Comparison of ENCODE assay signal across 11 cellular contexts in the genomic region with DNA sequence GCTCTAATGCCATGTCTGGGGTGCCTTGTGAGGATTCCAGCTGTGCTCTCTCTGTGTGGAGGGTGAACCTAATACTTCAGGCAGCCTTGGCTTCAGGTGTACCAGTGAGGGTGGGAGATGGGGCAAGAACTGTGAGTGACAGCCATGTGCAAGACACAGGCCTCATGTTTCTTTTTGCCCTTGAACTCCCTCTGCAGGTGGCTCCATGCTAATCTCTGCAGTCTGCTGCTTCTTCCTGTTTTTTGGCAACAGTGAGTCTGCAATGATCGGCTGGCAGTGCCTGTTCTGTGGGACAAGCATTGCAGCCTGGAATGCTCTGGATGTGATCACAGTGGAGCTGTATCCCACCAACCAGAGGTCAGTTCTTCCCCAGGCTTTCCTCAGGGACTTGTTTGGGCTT.
DNase-seq lines count a peak whose midpoint lies in the region; ATAC-seq, FAIRE-seq and TF ChIP-seq lines count a peak whose summit lies in the region.
"Had no signal": no experiment of that assay in that cellular context is flagged by ENCODE, and none has a peak within 500 bp of the region (broad histone marks: within the 10 kb centered on the region; RNA-seq: fewer than 3 reads in every experiment).

No MANE protein-coding gene starts in this region.

- TF ChIP-seq CTCF in WERI-Rb-1 (IDR thresholded peaks at IDR 0.05; ENCODE audit: low read depth, low read length) = peak; percentile 54
- TF ChIP-seq CTCF in upper lobe of right lung (IDR thresholded peaks at IDR 0.05) = no peak
- no peak for TF ChIP-seq CTCF in kidney (IDR thresholded peaks at IDR 0.05; ENCODE audit: borderline replicate concordance, extremely low read depth, insufficient read depth)

- no peaks in the 10 kb centered on the region; the same call in none of the 2 replicates for H3K36me3 ChIP-seq in WERI-Rb-1
- H3K36me3 ChIP-seq in upper lobe of right lung = no peaks in the 10 kb centered on the region
- H3K36me3 ChIP-seq in kidney (ENCODE audit: control insufficient read depth in 1 of 2, insufficient read depth in 2 of 2, low read length in 2 of 2) = no peaks in the 10 kb centered on the region

- no peak for TF ChIP-seq POLR2A in GM18505 (IDR thresholded peaks at IDR 0.05; ENCODE audit: borderline replicate concordance, extremely low read depth, insufficient read depth, insufficient read length)

- no peak overlapping the region for H3K9ac ChIP-seq in kidney (ENCODE audit: low read length in 2 of 2)

- no peaks in the 10 kb centered on the region for H3K9me3 ChIP-seq in WERI-Rb-1 (ENCODE audit: severe bottlenecking)
- no peaks in the 10 kb centered on the region for H3K9me3 ChIP-seq in upper lobe of right lung
- H3K9me3 ChIP-seq in kidney (ENCODE audit: control insufficient read depth in 1 of 2, low read length in 2 of 2) = no peaks in the 10 kb centered on the region

- DNase-seq in Right ventricle myocardium inferior (ENCODE audit: missing footprints) (no peak), cardiac septum (ENCODE audit: low spot score) (no peak), NAMALWA (ENCODE audit: low spot score) (peak; percentile 54), WERI-Rb-1 (peak; percentile 13), upper lobe of right lung (no peak), kidney (no peak)
- DNase-seq: effector CD8-positive, alpha-beta T cell; hypothalamus; stimulated activated CD4-positive, alpha-beta T cell treated with anti-CD3 and anti-CD28 coated beads, Interleukin-12 subunit alpha, Interleukin-12 subunit beta, amount 100 ng/mL, for 4 hours had no signal

- no peak for FAIRE-seq in kidney (lab: Jason Lieb, UNC)

- intact Hi-C loops in Right ventricle myocardium inferior (cut with DNase I) = no loop called here
- intact Hi-C loops in cardiac septum (cut with DNase I) = no loop called here
- intact Hi-C loops in upper lobe of right lung (cut with DNase I) = no loop called here
- intact Hi-C loops in kidney (cut with DNase I) = no loop called here

- ATAC-seq in Right ventricle myocardium inferior (peak; percentile 55), upper lobe of right lung (peak; percentile 60), HG02884 (IDR thresholded peaks at IDR 0.05; ENCODE audit: unreplicated experiment) (no peak), GM18505 (IDR thresholded peaks at IDR 0.05; ENCODE audit: unreplicated experiment) (no peak)

- H3K4me1 ChIP-seq in upper lobe of right lung = no peaks in the 10 kb centered on the region
- H3K4me1 ChIP-seq in kidney (ENCODE audit: control insufficient read depth in 1 of 2, insufficient read depth in 1 of 2, low read depth in 1 of 2, low read length in 2 of 2) = no peaks in the 10 kb centered on the region

- H3K27ac ChIP-seq in WERI-Rb-1 = no peak overlapping the region
- H3K27ac ChIP-seq in upper lobe of right lung = no peak overlapping the region
- H3K27ac ChIP-seq in kidney (ENCODE audit: low read depth in 2 of 2, low read length in 2 of 2) = no peak overlapping the region

- no peak overlapping the region for H3K4me3 ChIP-seq in WERI-Rb-1 (ENCODE audit: low read depth, low read length)
- no peak overlapping the region for H3K4me3 ChIP-seq in upper lobe of right lung
- H3K4me3 ChIP-seq in kidney (ENCODE audit: low read length in 2 of 2) = no peak overlapping the region

- H3K27me3 ChIP-seq in WERI-Rb-1 (ENCODE audit: insufficient read depth, low read depth, severe bottlenecking) (no peaks in the 10 kb centered on the region), upper lobe of right lung (peaks cover 6% of the 10 kb centered on the region)

Comparison
In these comparisons a context has a peak if more than half of its experiments do, and no peak if none do; other contexts are left out.
1. ATAC-seq: peak in Right ventricle myocardium inferior (single experiment) and upper lobe of right lung (single experiment); none in HG02884 (single experiment) and GM18505 (single experiment).
2. DNase-seq: peak in NAMALWA (single experiment) and WERI-Rb-1 (single experiment); none in Right ventricle myocardium inferior (single experiment), cardiac septum (single experiment), upper lobe of right lung (single experiment) and kidney (single experiment).